Comparison of ENCODE assay signal across 9 cellular contexts in genomic region chr5:10701567-10702039, GRCh38. TPM values are rescaled to one million over a fixed set of nuclear protein-coding genes. Genes with fewer than 3 reads are reported as not detected.
A peak's percentile ranks its signal among the peaks of the same experiment; 100 is the strongest.
DNase-seq lines count a peak whose midpoint lies in the region; ATAC-seq and TF ChIP-seq lines count a peak whose summit lies in the region.
"Had no signal": no experiment of that assay in that cellular context is flagged by ENCODE, and none has a peak within 500 bp of the region (broad histone marks: within the 10 kb centered on the region; RNA-seq: fewer than 3 reads in every experiment).

No MANE protein-coding gene starts in this region.

- no peaks in the 10 kb centered on the region for H3K27me3 Mint-ChIP-seq in Caco-2 (ENCODE audit: insufficient read depth, unreplicated experiment)
- no peaks in the 10 kb centered on the region for H3K27me3 Mint-ChIP-seq in endodermal cell (ENCODE audit: insufficient read depth)
- H3K27me3 Mint-ChIP-seq: T-cell had no signal

- H3K4me3 ChIP-seq in Caco-2 (ENCODE audit: low read depth, low read length) (no peak overlapping the region), HFF-Myc (replicated peaks; ENCODE audit: low read depth, low read length) (no peak overlapping the region), SJSA1 (no peak overlapping the region), endodermal cell (ENCODE audit: low read length) (no peak overlapping the region)

- H3K4me1 Mint-ChIP-seq in Caco-2 (ENCODE audit: low read depth, unreplicated experiment) (peaks cover 21% of the 10 kb centered on the region), endodermal cell (peaks cover 34% of the 10 kb centered on the region)

- WGBS in endodermal cell (ENCODE audit: insufficient coverage in 1 of 2, insufficient read length in 1 of 2), 2 experiments: 55 to 59% methylated on average over 6 of the region's 6 CpGs

- peaks cover 24% of the 10 kb centered on the region for H3K4me1 ChIP-seq in Caco-2
- peaks cover 52% of the 10 kb centered on the region for H3K4me1 ChIP-seq in SJSA1 (replicated peaks)
- H3K4me1 ChIP-seq in endodermal cell (ENCODE audit: control insufficient read depth, insufficient read depth, low read length): peaks cover 9% of the 10 kb centered on the region

- no peak overlapping the region for H3K4me3 Mint-ChIP-seq in Caco-2 (ENCODE audit: unreplicated experiment)
- H3K4me3 Mint-ChIP-seq in endodermal cell: no peak overlapping the region
- H3K4me3 Mint-ChIP-seq: T-cell had no signal

- no peak overlapping the region for H3K9ac ChIP-seq in endodermal cell (ENCODE audit: extremely low read depth, low read length, poor library complexity, severe bottlenecking)

- H3K36me3 ChIP-seq in Caco-2 (ENCODE audit: control insufficient read depth, insufficient read depth, low read length) (no peaks in the 10 kb centered on the region), SJSA1 (peaks cover 47% of the 10 kb centered on the region), endodermal cell (ENCODE audit: control insufficient read depth, insufficient read depth, low read length) (peaks cover 7% of the 10 kb centered on the region)

- H3K9me3 ChIP-seq in Caco-2 (no peaks in the 10 kb centered on the region), SJSA1 (replicated peaks) (no peaks in the 10 kb centered on the region), endodermal cell (ENCODE audit: control insufficient read depth, low read length) (no peaks in the 10 kb centered on the region)

- H3K27ac ChIP-seq in SJSA1 (peak overlapping the region; percentile 71), endodermal cell (ENCODE audit: low read depth, low read length) (no peak overlapping the region)

- POLR2A ChIA-PET in Caco-2 (lab: Charles Lee): no interaction called here

- BruUV-seq in Caco-2 (replicated peaks; lab: Mats Ljungman, UMichigan): no TSS peak

- H3K27me3 ChIP-seq in Caco-2 (replicated peaks; ENCODE audit: control insufficient read depth, insufficient read depth, low read length) (no peaks in the 10 kb centered on the region), SJSA1 (replicated peaks) (no peaks in the 10 kb centered on the region), endodermal cell (ENCODE audit: control insufficient read depth, insufficient read depth, low read length, poor library complexity, severe bottlenecking) (no peaks in the 10 kb centered on the region)

- intact Hi-C loops in Caco-2 (cut with micrococcal nuclease; ENCODE audit: unreplicated experiment): loop anchor here (5.0 to 10.0 kb wide), 2 partner anchors 61 to 153 kb away; partner anchors contain the start of gene DAP

- H3K27ac Mint-ChIP-seq in Caco-2 (ENCODE audit: unreplicated experiment): no peak overlapping the region
- no peak overlapping the region for H3K27ac Mint-ChIP-seq in endodermal cell

- no peaks in the 10 kb centered on the region for H3K9me3 Mint-ChIP-seq in Caco-2 (ENCODE audit: unreplicated experiment)
- no peaks in the 10 kb centered on the region for H3K9me3 Mint-ChIP-seq in endodermal cell
- H3K9me3 Mint-ChIP-seq: T-cell had no signal

- CTCF ChIA-PET in Caco-2 (lab: Charles Lee): interaction anchor here (0.7 to 1.2 kb wide), 2 partner anchors 9 to 101 kb away, joined by 3 read pairs; no protein-coding TSS in a partner anchor

- DNase-seq in Caco-2 (peak in 1 of 2 experiments; percentile 59), HFF-Myc (ENCODE audit: extremely low read depth, low read depth) (peak; percentile 36), SJSA1 (ENCODE audit: low read depth in 1 of 2, low spot score in 2 of 2) (peak; percentile 64 to 74), endodermal cell (peak; percentile 78), midbrain (lab: John Stamatoyannopoulos, UW) (peak; percentile 43)

- H3K36me3 Mint-ChIP-seq in Caco-2 (ENCODE audit: insufficient read depth, unreplicated experiment) (peaks cover 6% of the 10 kb centered on the region), endodermal cell (ENCODE audit: low read depth) (peaks cover 3% of the 10 kb centered on the region)

- TF ChIP-seq CTCF in Caco-2 (IDR thresholded peaks at IDR 0.05; ENCODE audit: insufficient read depth in 1 of 2, low read depth in 1 of 2, low read length in 1 of 2, severe bottlenecking in 1 of 2, unreplicated experiment in 1 of 2) (peak; percentile 69 to 86), HFF-Myc (IDR thresholded peaks at IDR 0.05; ENCODE audit: low read depth, low read length, missing control alignments) (peak; percentile 44), endodermal cell (conservative IDR thresholded peaks at IDR 0.05) (peak; percentile 88)

- ATAC-seq in GM18498 (IDR thresholded peaks at IDR 0.05; ENCODE audit: unreplicated experiment): no peak
- no peak for ATAC-seq in GM21360 (IDR thresholded peaks at IDR 0.05; ENCODE audit: unreplicated experiment)
- ATAC-seq in GM18909 (IDR thresholded peaks at IDR 0.05; ENCODE audit: poor library complexity, unreplicated experiment): no peak
- ATAC-seq: T-cell had no signal

RNA-seq across cellular contexts. Expression of gene DAP, which starts 59.4 kb away (rescaled TPM):
- total RNA-seq in Caco-2 (2022) (74.7 and 77.6 TPM in 2 replicates), endodermal cell (100 to 1,000 TPM in 1 of 2 donors, 10 to 100 TPM in 1; 77.7 to 106 TPM)
- 40.6 and 64.6 TPM in 2 replicates for total RNA-seq in SJSA1 (2014; rRNA removed; shearing (Covaris generic))
- 88.4 TPM for polyA plus RNA-seq in endodermal cell (2013, experiment 1 of 2)
- polyA plus RNA-seq in endodermal cell (2013, experiment 2 of 2): 88.4 TPM
